ENCODE assay signal across 13 cellular contexts in the genomic region with DNA sequence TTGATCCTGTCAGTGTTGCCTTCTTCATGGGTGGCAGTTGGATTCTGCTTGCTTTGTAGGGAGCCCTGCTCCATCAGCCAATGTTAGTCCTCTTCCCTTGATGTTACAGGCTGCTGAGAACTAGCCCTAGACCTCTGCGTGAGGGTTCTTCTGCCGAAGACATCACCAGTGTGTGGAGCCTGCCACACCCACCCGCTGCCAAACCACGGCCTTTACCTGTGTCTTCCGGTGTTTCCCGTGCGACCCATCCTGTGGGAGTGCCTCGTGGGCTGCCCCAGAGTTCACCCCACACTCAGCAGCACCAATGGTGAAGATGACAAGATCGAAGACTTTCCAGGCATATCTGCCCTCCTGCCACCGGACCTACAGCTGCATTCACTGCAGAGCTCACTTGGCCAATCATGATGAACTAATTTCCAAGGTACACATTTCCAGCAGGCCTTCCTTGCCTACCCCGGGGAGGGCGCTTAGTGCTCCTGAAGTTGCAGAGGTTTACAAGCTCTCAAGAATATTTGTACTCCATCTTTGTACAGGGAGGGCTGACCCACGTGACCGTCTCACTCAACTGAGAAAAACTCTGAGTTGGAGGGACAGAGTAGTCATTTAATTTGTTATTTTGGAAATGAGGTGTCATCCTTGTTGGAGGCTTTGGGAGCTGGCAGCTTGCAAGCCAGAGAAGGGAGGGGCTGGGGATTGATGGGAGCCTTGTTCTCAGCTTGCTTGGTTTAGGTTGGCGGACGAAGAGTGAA. TPM values are rescaled to one million over a fixed set of nuclear protein-coding genes. Genes with fewer than 3 reads are reported as not detected.
A peak's percentile ranks its signal among the peaks of the same experiment; 100 is the strongest.
DNase-seq lines count a peak whose midpoint lies in the region; ATAC-seq and TF ChIP-seq lines count a peak whose summit lies in the region.
"Had no signal": no experiment of that assay in that cellular context is flagged by ENCODE, and none has a peak within 500 bp of the region (broad histone marks: within the 10 kb centered on the region; RNA-seq: fewer than 3 reads in every experiment).

No MANE protein-coding gene starts in this region.

- no peak overlapping the region for H3K27ac ChIP-seq in CD8-positive, alpha-beta T cell (ENCODE audit: low read depth, low read length)
- H3K27ac ChIP-seq in coronary artery = peak overlapping the region; percentile 41 to 46
- H3K27ac ChIP-seq in right lobe of liver = no peak overlapping the region
- H3K27ac ChIP-seq: prostate gland had no signal

- no peaks in the 10 kb centered on the region for H3K27me3 ChIP-seq in CD8-positive, alpha-beta T cell (ENCODE audit: insufficient read depth, low read length)
- no peaks in the 10 kb centered on the region for H3K27me3 ChIP-seq in right lobe of liver

- POLR2A ChIA-PET in CD8-positive, alpha-beta T cell (lab: Charles Lee) = interaction anchor here (0.7 kb wide), 1 partner anchor 84 kb away, joined by 4 read pairs; no protein-coding TSS in a partner anchor
- POLR2A ChIA-PET in T-cell (lab: Charles Lee) = no interaction called here

- H3K36me3 ChIP-seq in CD8-positive, alpha-beta T cell (ENCODE audit: insufficient read depth, low read length) = no peaks in the 10 kb centered on the region
- H3K36me3 ChIP-seq in right lobe of liver = peaks cover 0 to 5% (median 1%) of the 10 kb centered on the region in 4 donors
- H3K36me3 ChIP-seq: prostate gland had no signal

- H3K36me3 Mint-ChIP-seq in CD8-positive, alpha-beta T cell = peaks cover 53% of the 10 kb centered on the region
- peaks cover 49% of the 10 kb centered on the region for H3K36me3 Mint-ChIP-seq in T-cell
- peaks cover 43% of the 10 kb centered on the region for H3K36me3 Mint-ChIP-seq in stimulated activated memory B cell treated with anti-CD40 and anti-IgM and Interleukin-4, amounts not matched to agents 10 μg/mL and 1 μg/mL and 100 μg/mL, for 72 hours

- H3K9me3 ChIP-seq in CD8-positive, alpha-beta T cell (ENCODE audit: low read length) = no peaks in the 10 kb centered on the region
- no peaks in the 10 kb centered on the region for H3K9me3 ChIP-seq in right lobe of liver
- H3K9me3 ChIP-seq: prostate gland had no signal

- H3K4me1 Mint-ChIP-seq in CD8-positive, alpha-beta T cell (ENCODE audit: low read depth) = peaks cover 78% of the 10 kb centered on the region
- H3K4me1 Mint-ChIP-seq in T-cell = peaks cover 69 to 79% (median 76%) of the 10 kb centered on the region in 3 donors
- peaks cover 71% of the 10 kb centered on the region for H3K4me1 Mint-ChIP-seq in stimulated activated memory B cell treated with anti-CD40 and anti-IgM and Interleukin-4, amounts not matched to agents 10 μg/mL and 1 μg/mL and 100 μg/mL, for 72 hours

- 96% methylated on average over 6 of the region's 16 CpGs for WGBS in right lobe of liver (ENCODE audit: insufficient coverage, low coverage, low lambda C conversion rate, missing lambda C conversion rate)

- H3K27me3 Mint-ChIP-seq in CD8-positive, alpha-beta T cell (ENCODE audit: low read depth) = no peaks in the 10 kb centered on the region
- no peaks in the 10 kb centered on the region for H3K27me3 Mint-ChIP-seq in T-cell
- no peaks in the 10 kb centered on the region for H3K27me3 Mint-ChIP-seq in stimulated activated memory B cell treated with anti-CD40 and anti-IgM and Interleukin-4, amounts not matched to agents 10 μg/mL and 1 μg/mL and 100 μg/mL, for 72 hours

- DNase-seq in CD8-positive, alpha-beta T cell = peak in 1 of 7 experiments; percentile 38
- DNase-seq in T-cell = peak in 3 of 34 experiments; percentile 13 to 28 (median 17)
- DNase-seq in coronary artery (ENCODE audit: low spot score) = no peak
- DNase-seq in right lobe of liver = no peak
- no peak for DNase-seq in sciatic nerve (ENCODE audit: low spot score)
- DNase-seq: aorta, GDM1, NCI-H1694, NCI-H748 treated with DMSO at 0.1 percent for 48 hours, RPMI8226 had no signal

- CTCF ChIA-PET in CD8-positive, alpha-beta T cell (lab: Charles Lee) = interaction anchor here (1.3 to 2.3 kb wide), 2 partner anchors 21 to 23 kb away, joined by 3 to 7 read pairs; no protein-coding TSS in a partner anchor
- CTCF ChIA-PET in T-cell (lab: Charles Lee) = interaction anchor here in 1 of 2 donors (1.1 kb wide), 1 partner anchor 88 kb away, joined by 4 read pairs; no protein-coding TSS in a partner anchor

- H3K27ac Mint-ChIP-seq in CD8-positive, alpha-beta T cell = peak overlapping the region; percentile 73
- peak overlapping the region; percentile 71 to 83 for H3K27ac Mint-ChIP-seq in T-cell
- peak overlapping the region; percentile 91 for H3K27ac Mint-ChIP-seq in stimulated activated memory B cell treated with anti-CD40 and anti-IgM and Interleukin-4, amounts not matched to agents 10 μg/mL and 1 μg/mL and 100 μg/mL, for 72 hours

- no peak overlapping the region for H3K4me3 ChIP-seq in CD8-positive, alpha-beta T cell (ENCODE audit: low read depth, low read length)
- H3K4me3 ChIP-seq in coronary artery (no peak overlapping the region), right lobe of liver (no peak overlapping the region)
- H3K4me3 ChIP-seq: prostate gland had no signal

- intact Hi-C loops in CD8-positive, alpha-beta T cell (cut with DNase I, micrococcal nuclease) = no loop called here
- intact Hi-C loops in right lobe of liver (cut with DNase I) (no loop called here), sciatic nerve (cut with DNase I) (no loop called here)

- no peak for TF ChIP-seq CTCF in CD8-positive, alpha-beta T cell (IDR thresholded peaks at IDR 0.05)
- TF ChIP-seq CTCF in coronary artery (IDR thresholded peaks at IDR 0.05) (no peak), right lobe of liver (IDR thresholded peaks at IDR 0.05) (no peak)

- H3K4me1 ChIP-seq in CD8-positive, alpha-beta T cell (ENCODE audit: insufficient read depth, low read length) = peaks cover 50% of the 10 kb centered on the region
- peaks cover 0 to 65% (median 26%) of the 10 kb centered on the region in 4 donors for H3K4me1 ChIP-seq in right lobe of liver
- H3K4me1 ChIP-seq: prostate gland had no signal

- peaks cover 5% of the 10 kb centered on the region for H3K9me3 Mint-ChIP-seq in CD8-positive, alpha-beta T cell
- peaks cover 0 to 4% (median 0%) of the 10 kb centered on the region in 3 donors for H3K9me3 Mint-ChIP-seq in T-cell
- H3K9me3 Mint-ChIP-seq in stimulated activated memory B cell treated with anti-CD40 and anti-IgM and Interleukin-4, amounts not matched to agents 10 μg/mL and 1 μg/mL and 100 μg/mL, for 72 hours = no peaks in the 10 kb centered on the region

- peak overlapping the region; percentile 67 for H3K4me3 Mint-ChIP-seq in CD8-positive, alpha-beta T cell
- peak overlapping the region; percentile 5 to 41 (median 10) for H3K4me3 Mint-ChIP-seq in T-cell
- no peak overlapping the region for H3K4me3 Mint-ChIP-seq in stimulated activated memory B cell treated with anti-CD40 and anti-IgM and Interleukin-4, amounts not matched to agents 10 μg/mL and 1 μg/mL and 100 μg/mL, for 72 hours

- no peak for TF ChIP-seq POLR2A in right lobe of liver (IDR thresholded peaks at IDR 0.05)

- peak; percentile 57 for ATAC-seq in CD8-positive, alpha-beta T cell
- ATAC-seq in T-cell (replicated peaks in 1 of 4) = peak; percentile 46 to 83 (median 71)
- ATAC-seq in stimulated activated memory B cell treated with anti-CD40 and anti-IgM and Interleukin-4, amounts not matched to agents 10 μg/mL and 1 μg/mL and 100 μg/mL, for 72 hours = no peak
- ATAC-seq in HG03457 (IDR thresholded peaks at IDR 0.05; ENCODE audit: unreplicated experiment) = no peak
- no peak for ATAC-seq in right lobe of liver
- ATAC-seq in sciatic nerve = no peak

RNA-seq across cellular contexts. Expression of a gene that starts 21.8 kb away (rescaled TPM):
- 10 to 100 TPM; 48.7 to 54.4 TPM for total RNA-seq in CD8-positive, alpha-beta T cell
- total RNA-seq in T-cell = 10 to 100 TPM; 29.7 to 58.5 (median 52.0) TPM
- 10 to 100 TPM in 4 of 6 experiments, 1 to 10 TPM in 2; 9.2 to 23.3 (median 15.2) TPM for total RNA-seq in right lobe of liver
- total RNA-seq in sciatic nerve = 55.1 TPM

Comparison
In these comparisons a context has a peak if more than half of its experiments do, and no peak if none do; other contexts are left out.
1. ATAC-seq: peak in CD8-positive, alpha-beta T cell (single experiment) and T-cell (4 of 4); none in stimulated activated memory B cell treated with anti-CD40 and anti-IgM and Interleukin-4, amounts not matched to agents 10 μg/mL and 1 μg/mL and 100 μg/mL, for 72 hours (single experiment), HG03457 (single experiment), right lobe of liver (0 of 4) and sciatic nerve (single experiment).
2. H3K27ac ChIP-seq: peak in coronary artery (2 of 2); none in CD8-positive, alpha-beta T cell (single experiment) and right lobe of liver (0 of 3).
3. Peak in every context shown above with its lines, with median percentiles within 50 percentile points of each other: H3K27ac Mint-ChIP-seq.